Comparison of ENCODE assay signal across 21 cellular contexts in genomic region chr1:36743286-36744005, GRCh38.
DNase-seq lines count a peak whose midpoint lies in the region; ATAC-seq and TF ChIP-seq lines count a peak whose summit lies in the region.
"Had no signal": no experiment of that assay in that cellular context is flagged by ENCODE, and none has a peak within 500 bp of the region (broad histone marks: within the 10 kb centered on the region; RNA-seq: fewer than 3 reads in every experiment).

No MANE protein-coding gene starts in this region.

- peaks cover 18 to 27% (median 20%) of the 10 kb centered on the region in 3 donors for H3K27me3 Mint-ChIP-seq in CD14-positive monocyte (ENCODE audit: low read depth in 3 of 3)

- H3K36me3 ChIP-seq in sigmoid colon, result no peaks in the 10 kb centered on the region
- H3K36me3 ChIP-seq: BLaER1, MG63, ovary had no signal

- H3K4me3 ChIP-seq in sigmoid colon, result no peak overlapping the region
- H3K4me3 ChIP-seq: BLaER1, MG63, ovary, testis had no signal

- WGBS in sigmoid colon, 2 donors, result 81 to 89% methylated on average over 6 of the region's 6 CpGs

- peaks cover 2 to 7% (median 4%) of the 10 kb centered on the region in 7 donors for H3K9me3 Mint-ChIP-seq in CD14-positive monocyte
- H3K9me3 Mint-ChIP-seq: activated CD4-positive, alpha-beta memory T cell treated with anti-CD3 and anti-CD28 coated beads for 36 hours; activated naive CD8-positive, alpha-beta T cell treated with anti-CD3 and anti-CD28 coated beads for 36 hours had no signal

- TF ChIP-seq CTCF in sigmoid colon (IDR thresholded peaks at IDR 0.05) (no peak), CD14-positive monocyte (IDR thresholded peaks at IDR 0.05) (no peak)

- intact Hi-C loops in sigmoid colon (cut with DNase I), result no loop called here
- intact Hi-C loops in CD14-positive monocyte (cut with micrococcal nuclease), result no loop called here

- H3K27me3 ChIP-seq in sigmoid colon, result peaks cover 0 to 21% (median 0%) of the 10 kb centered on the region in 3 donors
- H3K27me3 ChIP-seq: BLaER1, MG63, ovary, testis had no signal

- ATAC-seq in HG03439 (IDR thresholded peaks at IDR 0.05; ENCODE audit: unreplicated experiment), result no peak
- ATAC-seq: activated CD4-positive, CD25-positive, alpha-beta regulatory T cell treated with anti-CD3 and anti-CD28 coated beads, Interleukin-2, amount 50 U/mL, for 24 hours had no signal

- no peak for TF ChIP-seq POLR2A in sigmoid colon (IDR thresholded peaks at IDR 0.05)

- no peak for TF ChIP-seq EP300 in sigmoid colon (IDR thresholded peaks at IDR 0.05)

- peaks cover 0 to 4% (median 2%) of the 10 kb centered on the region in 4 donors for H3K9me3 ChIP-seq in sigmoid colon
- H3K9me3 ChIP-seq: BLaER1, MG63, ovary, testis had no signal

- no peaks in the 10 kb centered on the region for H3K4me1 Mint-ChIP-seq in CD14-positive monocyte
- H3K4me1 Mint-ChIP-seq: activated naive CD8-positive, alpha-beta T cell treated with anti-CD3 and anti-CD28 coated beads for 36 hours had no signal

- no peak overlapping the region for H3K27ac ChIP-seq in sigmoid colon
- H3K27ac ChIP-seq: BLaER1, ovary, testis had no signal

- peak; percentile 50 for DNase-seq in NCI-H82 (lab: John Stamatoyannopoulos, UW)
- DNase-seq in NCI-H82 treated with DMSO at 0.1 percent for 48 hours (lab: John Stamatoyannopoulos, UW; ENCODE audit: unreplicated experiment), result no peak
- DNase-seq in NCI-H2029 treated with DMSO at 0.1 percent for 48 hours (lab: John Stamatoyannopoulos, UW), result peak; percentile 63
- DNase-seq in RKO (ENCODE audit: low spot score), result peak; percentile 3
- peak; percentile 15 for DNase-seq in sigmoid colon
- no peak for DNase-seq in CD14-positive monocyte (ENCODE audit: low spot score)
- no peak for DNase-seq in stimulated activated CD4-positive, alpha-beta T cell treated with anti-CD3 and anti-CD28 coated beads, Interleukin-1b, Interleukin-23, amount 100 ng/mL, for 48 hours
- DNase-seq: activated CD4-positive, alpha-beta memory T cell treated with anti-CD3 and anti-CD28 coated beads for 36 hours; activated naive CD8-positive, alpha-beta T cell treated with anti-CD3 and anti-CD28 coated beads for 36 hours; caudate nucleus; MG63; NCI-H2081; ovary; SIG-M5; stimulated activated CD4-positive, alpha-beta T cell treated with anti-CD3 and anti-CD28 coated beads, Interleukin-4, amount 100 ng/mL, for 4 hours; stimulated activated naive CD4-positive, alpha-beta T cell; testis had no signal

- no peak overlapping the region for H3K4me3 Mint-ChIP-seq in CD14-positive monocyte
- H3K4me3 Mint-ChIP-seq: activated CD4-positive, alpha-beta memory T cell treated with anti-CD3 and anti-CD28 coated beads for 36 hours; activated naive CD8-positive, alpha-beta T cell treated with anti-CD3 and anti-CD28 coated beads for 36 hours; nephron had no signal

- H3K4me1 ChIP-seq in sigmoid colon, result no peaks in the 10 kb centered on the region
- H3K4me1 ChIP-seq: testis had no signal

- H3K36me3 Mint-ChIP-seq in CD14-positive monocyte, result no peaks in the 10 kb centered on the region
- H3K36me3 Mint-ChIP-seq: activated CD4-positive, alpha-beta memory T cell treated with anti-CD3 and anti-CD28 coated beads for 36 hours; activated naive CD8-positive, alpha-beta T cell treated with anti-CD3 and anti-CD28 coated beads for 36 hours had no signal

- H3K27ac Mint-ChIP-seq in CD14-positive monocyte, result no peak overlapping the region
- H3K27ac Mint-ChIP-seq: activated CD4-positive, alpha-beta memory T cell treated with anti-CD3 and anti-CD28 coated beads for 36 hours; activated naive CD8-positive, alpha-beta T cell treated with anti-CD3 and anti-CD28 coated beads for 36 hours; nephron had no signal

Comparison
In these comparisons a context has a peak if more than half of its experiments do, and no peak if none do; other contexts are left out.
1. DNase-seq: peak in NCI-H82 (single experiment), NCI-H2029 treated with DMSO at 0.1 percent for 48 hours (single experiment), RKO (single experiment) and sigmoid colon (single experiment); none in NCI-H82 treated with DMSO at 0.1 percent for 48 hours (single experiment), CD14-positive monocyte (single experiment) and stimulated activated CD4-positive, alpha-beta T cell treated with anti-CD3 and anti-CD28 coated beads, Interleukin-1b, Interleukin-23, amount 100 ng/mL, for 48 hours (single experiment).